9 cellular contexts compared by ENCODE assay signal in the genomic region with DNA sequence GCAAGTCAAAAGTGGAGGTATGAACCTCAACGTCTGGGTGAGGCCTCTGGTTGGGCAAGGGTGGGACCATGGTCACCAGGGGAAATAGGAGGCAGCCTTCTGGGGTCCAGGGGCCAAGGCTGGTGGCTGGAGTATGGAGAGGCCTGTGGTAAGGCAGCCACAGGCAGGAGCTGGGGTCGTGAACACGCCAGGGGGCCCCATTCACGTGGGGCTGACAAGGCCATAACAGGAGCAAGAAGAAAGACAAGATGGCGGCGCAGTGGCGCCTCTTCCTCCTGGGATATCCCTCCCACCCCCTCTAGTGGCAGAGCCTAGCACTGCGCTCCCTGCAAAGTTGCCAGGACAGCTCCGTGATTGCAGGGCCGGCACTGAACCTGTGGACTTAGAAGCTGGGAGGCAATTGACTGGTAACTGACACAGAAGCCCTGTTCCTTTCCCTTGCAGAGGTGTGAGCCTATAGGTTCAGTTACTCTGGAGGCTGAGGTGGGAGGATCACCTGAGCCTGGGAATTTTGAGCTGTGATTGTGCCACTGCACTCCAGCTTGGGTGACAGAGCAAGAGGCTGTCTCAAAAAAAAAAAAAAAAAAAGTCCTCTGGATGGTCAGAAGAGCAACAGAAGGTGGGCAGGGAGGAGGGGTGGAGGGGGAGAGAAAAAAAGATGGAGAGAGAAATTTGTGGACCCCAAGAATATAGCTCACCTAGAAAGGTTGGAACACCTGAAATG. TPM values are rescaled to one million over a fixed set of nuclear protein-coding genes. Genes with fewer than 3 reads are reported as not detected.
A peak's percentile ranks its signal among the peaks of the same experiment; 100 is the strongest.
DNase-seq lines count a peak whose midpoint lies in the region; ATAC-seq and TF ChIP-seq lines count a peak whose summit lies in the region.
"Had no signal": no experiment of that assay in that cellular context is flagged by ENCODE, and none has a peak within 500 bp of the region (broad histone marks: within the 10 kb centered on the region; RNA-seq: fewer than 3 reads in every experiment).

No MANE protein-coding gene starts in this region.

- no peak for TF ChIP-seq POLR2A in esophagus muscularis mucosa (IDR thresholded peaks at IDR 0.05; ENCODE audit: low read depth)

- TF ChIP-seq CTCF in esophagus muscularis mucosa (IDR thresholded peaks at IDR 0.05) (peak; percentile 68 to 94 (median 73)), nephron (IDR thresholded peaks at IDR 0.05; ENCODE audit: unreplicated experiment in 3 of 3) (peak; percentile 67 to 77 (median 69))

- H3K9ac ChIP-seq in NT2/D1 (ENCODE audit: insufficient read length, low read depth) = no peak overlapping the region

- H3K9me3 ChIP-seq in NT2/D1 (ENCODE audit: insufficient read depth, low read length) (no peaks in the 10 kb centered on the region), esophagus muscularis mucosa (no peaks in the 10 kb centered on the region)

- no peaks in the 10 kb centered on the region for H3K4me1 ChIP-seq in NT2/D1 (ENCODE audit: insufficient read depth, insufficient read length)
- peaks cover 0 to 4% (median 0%) of the 10 kb centered on the region in 4 donors for H3K4me1 ChIP-seq in esophagus muscularis mucosa

- peaks cover 5% of the 10 kb centered on the region for H3K9me3 Mint-ChIP-seq in nephron

- TF ChIP-seq EP300 in esophagus muscularis mucosa (IDR thresholded peaks at IDR 0.05) = no peak

- peaks cover 7% of the 10 kb centered on the region for H3K36me3 Mint-ChIP-seq in nephron (ENCODE audit: low read depth)

- no peak overlapping the region for H3K27ac ChIP-seq in esophagus muscularis mucosa (replicated peaks in 1 of 4)

- H3K27ac Mint-ChIP-seq in nephron = peak overlapping the region; percentile 45 to 80 (median 54)

- ATAC-seq in HG03565 (IDR thresholded peaks at IDR 0.05; ENCODE audit: unreplicated experiment) (peak; percentile 78), HG03135 (IDR thresholded peaks at IDR 0.05; ENCODE audit: unreplicated experiment) (no peak)

- no peak overlapping the region for H3K4me3 Mint-ChIP-seq in nephron

- no peaks in the 10 kb centered on the region for H3K27me3 ChIP-seq in NT2/D1 (ENCODE audit: insufficient read depth, insufficient read length)
- H3K27me3 ChIP-seq in esophagus muscularis mucosa = peaks cover 0 to 18% (median under 1%) of the 10 kb centered on the region in 4 donors

- intact Hi-C loops in esophagus muscularis mucosa (cut with DNase I) = loop anchor here (5.0 kb wide), 2 partner anchors 99 to 176 kb away; no protein-coding TSS in a partner anchor

- H3K36me3 ChIP-seq in NT2/D1 (ENCODE audit: insufficient read depth, insufficient read length, low read length) (no peaks in the 10 kb centered on the region), esophagus muscularis mucosa (no peaks in the 10 kb centered on the region)

- no peak overlapping the region for H3K4me3 ChIP-seq in NT2/D1 (ENCODE audit: insufficient read length, low read depth)
- no peak overlapping the region for H3K4me3 ChIP-seq in esophagus muscularis mucosa

- WGBS in esophagus muscularis mucosa = 40% methylated on average over 7 of the region's 10 CpGs

- DNase-seq in COLO668 (lab: John Stamatoyannopoulos, UW; ENCODE audit: unreplicated experiment) = peak; percentile 63
- DNase-seq in NT2/D1 (ENCODE audit: low read depth, low spot score) = peak; percentile 64
- DNase-seq in activated T-cell treated with anti-CD3 and anti-CD28 coated beads for 48 hours (ENCODE audit: low read depth) = peak; percentile 74
- peak; percentile 92 for DNase-seq in esophagus muscularis mucosa (ENCODE audit: extremely low spot score)
- DNase-seq in stimulated activated naive CD4-positive, alpha-beta T cell (lab: John Stamatoyannopoulos, UW) = peak; percentile 1 to 59 (median 42)

- no peaks in the 10 kb centered on the region for H3K27me3 Mint-ChIP-seq in nephron (ENCODE audit: low read depth)

- no peaks in the 10 kb centered on the region for H3K4me1 Mint-ChIP-seq in nephron

RNA-seq across cellular contexts. Expression of a gene that starts 19.7 kb away (rescaled TPM):
- total RNA-seq in esophagus muscularis mucosa = 1 to 10 TPM in 1 of 4 donors, not detected in 3; 2.9 TPM

RNA-seq across cellular contexts. Expression of a gene that starts 50.8 kb away (rescaled TPM):
- not detected for total RNA-seq in esophagus muscularis mucosa
- total RNA-seq: T-helper 1 cell treated with Interleukin-12 subunit alpha and Interleukin-12 subunit beta and Interleukin-4 antibody, amounts not matched to agents 30 ng/mL and 1 ng/mL, for 36 hours had no signal

RNA-seq across cellular contexts. Expression of a gene that starts 55.3 kb away (rescaled TPM):
- 1 to 10 TPM in 1 of 4 donors, not detected in 3; 1.2 TPM for total RNA-seq in esophagus muscularis mucosa
- total RNA-seq: T-helper 1 cell treated with Interleukin-12 subunit alpha and Interleukin-12 subunit beta and Interleukin-4 antibody, amounts not matched to agents 30 ng/mL and 1 ng/mL, for 36 hours had no signal

Comparison
In these comparisons a context has a peak if more than half of its experiments do, and no peak if none do; other contexts are left out.
1. DNase-seq: peak in every context shown above with its lines; median percentile 92 in esophagus muscularis mucosa; 74 in activated T-cell treated with anti-CD3 and anti-CD28 coated beads for 48 hours; 64 in NT2/D1; 63 in COLO668; 42 in stimulated activated naive CD4-positive, alpha-beta T cell.